ENCODE assay signal across 8 cellular contexts in the genomic region with DNA sequence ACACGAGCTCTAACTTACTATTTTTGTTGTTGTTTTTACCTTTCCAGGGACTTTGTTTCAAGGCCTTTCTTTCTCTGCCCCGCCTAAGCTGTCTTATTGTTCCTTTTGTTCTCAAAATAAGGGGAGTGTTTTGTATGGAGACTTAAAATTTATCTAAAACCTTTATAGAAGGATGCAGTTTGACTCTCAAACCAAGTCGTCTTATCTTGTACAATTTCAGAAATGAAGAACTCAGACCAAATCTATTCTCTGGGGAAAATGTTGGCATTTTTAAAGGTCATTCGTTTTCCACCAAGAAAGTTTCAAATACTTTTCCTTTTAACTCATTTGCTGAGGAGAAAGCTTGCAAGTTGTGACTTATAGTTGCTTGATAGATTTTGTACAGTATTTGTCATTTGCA. TPM values are rescaled to one million over a fixed set of nuclear protein-coding genes. Genes with fewer than 3 reads are reported as not detected.
A peak's percentile ranks its signal among the peaks of the same experiment; 100 is the strongest.
DNase-seq lines count a peak whose midpoint lies in the region; ATAC-seq and TF ChIP-seq lines count a peak whose summit lies in the region.
"Not testable (repeated sequence)": the region's sequence is repeated elsewhere in the genome, so short reads cannot be mapped to it uniquely, and the experiment has no call there.

No MANE protein-coding gene starts in this region.

- H3K9ac ChIP-seq in endocrine pancreas (ENCODE audit: control insufficient read depth, insufficient read depth, low read length); iPS-15b (ENCODE audit: low read depth, low read length): not testable (repeated sequence)

- not testable (repeated sequence) for H3K36me3 ChIP-seq in endocrine pancreas (ENCODE audit: control insufficient read depth, insufficient read depth, low read length); iPS-15b (ENCODE audit: control insufficient read depth, insufficient read depth, low read length)

- H3K4me3 Mint-ChIP-seq in WTC11: peak overlapping the region; percentile 87
- H3K4me3 Mint-ChIP-seq in activated naive CD8-positive, alpha-beta T cell treated with anti-CD3 and anti-CD28 coated beads, Interleukin-2, amount 50 U/mL, for 24 hours: peak overlapping the region; percentile 84
- H3K4me3 Mint-ChIP-seq in nephron progenitor cell: peak overlapping the region; percentile 90
- H3K4me3 Mint-ChIP-seq in stimulated activated naive B cell treated with anti-CD40 and anti-IgM and Interleukin-4, amounts not matched to agents 10 μg/mL and 1 μg/mL and 100 μg/mL, for 72 hours: peak overlapping the region; percentile 93 to 94

- not testable (repeated sequence) for TF ChIP-seq CTCF in AG04449 (IDR thresholded peaks at IDR 0.05; ENCODE audit: insufficient read depth, low read length, missing control alignments); HFF-Myc (IDR thresholded peaks at IDR 0.05; ENCODE audit: low read depth, low read length, missing control alignments); WTC11 (IDR thresholded peaks at IDR 0.05); nephron progenitor cell (IDR thresholded peaks at IDR 0.05)

- H3K4me1 Mint-ChIP-seq in WTC11: peaks cover 46% of the 10 kb centered on the region
- H3K4me1 Mint-ChIP-seq in activated naive CD8-positive, alpha-beta T cell treated with anti-CD3 and anti-CD28 coated beads, Interleukin-2, amount 50 U/mL, for 24 hours: peaks cover 23% of the 10 kb centered on the region
- peaks cover 26% of the 10 kb centered on the region for H3K4me1 Mint-ChIP-seq in nephron progenitor cell
- peaks cover 10 to 24% of the 10 kb centered on the region in 2 donors for H3K4me1 Mint-ChIP-seq in stimulated activated naive B cell treated with anti-CD40 and anti-IgM and Interleukin-4, amounts not matched to agents 10 μg/mL and 1 μg/mL and 100 μg/mL, for 72 hours

- peak overlapping the region; percentile 69 for H3K4me3 ChIP-seq in AG04449 (ENCODE audit: low read depth, low read length)
- peak overlapping the region; percentile 71; the same call in 1 of the 2 replicates for H3K4me3 ChIP-seq in HFF-Myc (replicated peaks; ENCODE audit: low read depth, low read length)
- H3K4me3 ChIP-seq in endocrine pancreas (ENCODE audit: control insufficient read depth, insufficient read depth, low read length): peak overlapping the region; percentile 42
- H3K4me3 ChIP-seq in iPS-15b (ENCODE audit: low read depth, low read length): peak overlapping the region; percentile 61

- not testable (repeated sequence) for H3K4me1 ChIP-seq in endocrine pancreas (ENCODE audit: control insufficient read depth, insufficient read depth, low read length); iPS-15b (ENCODE audit: control insufficient read depth, insufficient read depth, low read length)

- H3K27me3 Mint-ChIP-seq in WTC11 (ENCODE audit: low read depth) (peaks cover 21% of the 10 kb centered on the region), nephron progenitor cell (ENCODE audit: low read depth, poor library complexity) (peaks cover 26% of the 10 kb centered on the region)
- not testable (repeated sequence) for H3K27me3 Mint-ChIP-seq in activated naive CD8-positive, alpha-beta T cell treated with anti-CD3 and anti-CD28 coated beads, Interleukin-2, amount 50 U/mL, for 24 hours
- peaks cover 9 to 19% of the 10 kb centered on the region in 2 donors for H3K27me3 Mint-ChIP-seq in stimulated activated naive B cell treated with anti-CD40 and anti-IgM and Interleukin-4, amounts not matched to agents 10 μg/mL and 1 μg/mL and 100 μg/mL, for 72 hours

- POLR2A ChIA-PET in AG04449 (lab: Yijun Ruan, JAX); WTC11 (lab: Charles Lee): not testable (repeated sequence)

- not testable (repeated sequence) for H3K9me3 Mint-ChIP-seq in WTC11; activated naive CD8-positive, alpha-beta T cell treated with anti-CD3 and anti-CD28 coated beads, Interleukin-2, amount 50 U/mL, for 24 hours; nephron progenitor cell; stimulated activated naive B cell treated with anti-CD40 and anti-IgM and Interleukin-4, amounts not matched to agents 10 μg/mL and 1 μg/mL and 100 μg/mL, for 72 hours

- CTCF ChIA-PET in AG04449 (lab: Yijun Ruan, JAX) (interaction anchor here (0.6 kb wide), 1 partner anchor 11 kb away, joined by 3 read pairs; no protein-coding TSS in a partner anchor), WTC11 (lab: Charles Lee) (interaction anchor here (0.6 kb wide), 3 partner anchors 256 to 683 kb away, joined by 3 to 4 read pairs (median 3); no protein-coding TSS in a partner anchor)

- not testable (repeated sequence) for H3K27ac Mint-ChIP-seq in WTC11, nephron progenitor cell
- peak overlapping the region; percentile 24 for H3K27ac Mint-ChIP-seq in activated naive CD8-positive, alpha-beta T cell treated with anti-CD3 and anti-CD28 coated beads, Interleukin-2, amount 50 U/mL, for 24 hours
- H3K27ac Mint-ChIP-seq in stimulated activated naive B cell treated with anti-CD40 and anti-IgM and Interleukin-4, amounts not matched to agents 10 μg/mL and 1 μg/mL and 100 μg/mL, for 72 hours: peak overlapping the region; percentile 66

- not testable (repeated sequence) for H3K27me3 ChIP-seq in endocrine pancreas (ENCODE audit: control insufficient read depth, insufficient read depth, low read length); iPS-15b (ENCODE audit: control insufficient read depth, insufficient read depth, low read length)

- ATAC-seq in WTC11; activated naive CD8-positive, alpha-beta T cell treated with anti-CD3 and anti-CD28 coated beads, Interleukin-2, amount 50 U/mL, for 24 hours; stimulated activated naive B cell treated with anti-CD40 and anti-IgM and Interleukin-4, amounts not matched to agents 10 μg/mL and 1 μg/mL and 100 μg/mL, for 72 hours (replicated peaks): not testable (repeated sequence)

- not testable (repeated sequence) for H3K36me3 Mint-ChIP-seq in WTC11; activated naive CD8-positive, alpha-beta T cell treated with anti-CD3 and anti-CD28 coated beads, Interleukin-2, amount 50 U/mL, for 24 hours (ENCODE audit: low read depth); nephron progenitor cell (ENCODE audit: low read depth); stimulated activated naive B cell treated with anti-CD40 and anti-IgM and Interleukin-4, amounts not matched to agents 10 μg/mL and 1 μg/mL and 100 μg/mL, for 72 hours

- H3K9me3 ChIP-seq in endocrine pancreas (ENCODE audit: control insufficient read depth, low read length); iPS-15b (ENCODE audit: control insufficient read depth, insufficient read depth, low read length): not testable (repeated sequence)

- not testable (repeated sequence) for DNase-seq in AG04449 (ENCODE audit: low read depth, low spot score); HFF-Myc (ENCODE audit: extremely low read depth, low read depth); WTC11 (ENCODE audit: low spot score); activated naive CD8-positive, alpha-beta T cell treated with anti-CD3 and anti-CD28 coated beads, Interleukin-2, amount 50 U/mL, for 24 hours; nephron progenitor cell; stimulated activated naive B cell treated with anti-CD40 and anti-IgM and Interleukin-4, amounts not matched to agents 10 μg/mL and 1 μg/mL and 100 μg/mL, for 72 hours

RNA-seq across cellular contexts. Expression of a gene that starts 1.0 kb away (rescaled TPM):
- total RNA-seq in WTC11 (2021): 1.8 to 3.4 TPM (median 2.8 TPM) in 3 replicates

RNA-seq across cellular contexts. Expression of a gene that starts 16.2 kb away (rescaled TPM):
- 22.7 to 28.0 TPM (median 25.6 TPM) in 3 replicates for total RNA-seq in WTC11 (2021)
